ENCODE assay signal across 25 cellular contexts in the genomic region with DNA sequence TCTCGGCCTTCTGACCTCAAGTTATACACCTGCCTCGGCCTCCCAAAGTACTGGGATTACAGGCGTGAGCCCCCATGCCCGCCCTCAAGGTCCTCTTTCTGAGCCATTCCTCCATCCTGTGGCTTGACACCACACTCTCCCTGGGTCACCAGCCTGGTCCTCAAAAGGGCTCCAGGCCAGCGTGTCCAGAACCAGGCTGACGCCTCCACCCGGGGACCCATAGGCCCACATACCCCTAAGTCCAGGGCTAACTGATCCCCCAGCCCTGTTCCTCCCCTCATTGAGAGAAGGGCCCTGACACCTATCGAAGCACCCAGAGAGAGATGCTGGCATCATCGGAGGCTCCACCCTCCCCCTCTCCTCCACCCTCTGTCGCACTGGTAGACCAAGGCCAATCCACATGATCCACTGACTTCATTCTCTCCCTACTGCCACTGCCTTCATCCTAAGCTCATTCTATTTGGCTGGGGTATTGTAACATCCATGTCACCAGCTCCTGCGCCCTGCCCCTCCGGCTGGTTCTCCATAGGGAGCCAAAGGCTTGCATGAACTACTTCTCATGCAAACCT. TPM values are rescaled to one million over a fixed set of nuclear protein-coding genes. Genes with fewer than 3 reads are reported as not detected.
DNase-seq lines count a peak whose midpoint lies in the region; ATAC-seq, FAIRE-seq and TF ChIP-seq lines count a peak whose summit lies in the region.
"Had no signal": no experiment of that assay in that cellular context is flagged by ENCODE, and none has a peak within 500 bp of the region (broad histone marks: within the 10 kb centered on the region; RNA-seq: fewer than 3 reads in every experiment).

No MANE protein-coding gene starts in this region.

- H3K27me3 ChIP-seq in spleen (replicated peaks in 1 of 7), result no peaks in the 10 kb centered on the region
- H3K27me3 ChIP-seq: BLaER1 treated with 17β-estradiol and CSF1 and Interleukin-3, amounts not matched to agents 10 nM and 100 nM had no signal

- CTCF ChIA-PET in HEK293T (lab: Yijun Ruan, JAX), result no interaction called here
- CTCF ChIA-PET in activated CD8-positive, alpha-beta T cell treated with anti-CD3 and anti-CD28 coated beads for 36 hours (lab: Charles Lee), result interaction anchor here (0.6 kb wide), 1 partner anchor 143 kb away, joined by 3 read pairs; no protein-coding TSS in a partner anchor

- peaks cover 13% of the 10 kb centered on the region for H3K27me3 Mint-ChIP-seq in nephron (ENCODE audit: low read depth)
- H3K27me3 Mint-ChIP-seq in activated CD8-positive, alpha-beta T cell treated with anti-CD3 and anti-CD28 coated beads for 36 hours, result peaks cover 2% of the 10 kb centered on the region

- WGBS in spleen, 5 donors, result 88 to 96% (median 90%) methylated on average over 12 of the region's 12 CpGs

- no peaks in the 10 kb centered on the region for H3K9me3 Mint-ChIP-seq in nephron
- H3K9me3 Mint-ChIP-seq in activated CD8-positive, alpha-beta T cell treated with anti-CD3 and anti-CD28 coated beads for 36 hours, result no peaks in the 10 kb centered on the region
- H3K9me3 Mint-ChIP-seq: CD8-positive, alpha-beta T cell had no signal

- intact Hi-C loops in spleen (cut with DNase I; ENCODE audit: low total_unique reads), result no loop called here
- intact Hi-C loops in activated CD8-positive, alpha-beta T cell treated with anti-CD3 and anti-CD28 coated beads for 36 hours (cut with micrococcal nuclease), result no loop called here
- intact Hi-C loops in left colon (cut with DNase I, micrococcal nuclease), result no loop called here

- FAIRE-seq in RCC 7860 (lab: Jason Lieb, UNC), result no peak
- FAIRE-seq: GM12878, GM19239, K562 had no signal

- H3K9me3 ChIP-seq in spleen, result no peaks in the 10 kb centered on the region

- H3K4me3 ChIP-seq in spleen, result no peak overlapping the region
- H3K4me3 ChIP-seq: BLaER1 treated with 17β-estradiol and CSF1 and Interleukin-3, amounts not matched to agents 10 nM and 100 nM; GM12878; K562 had no signal

- ATAC-seq in activated CD8-positive, alpha-beta T cell treated with anti-CD3 and anti-CD28 coated beads for 36 hours, result no peak
- ATAC-seq in left colon, result no peak
- ATAC-seq: CD8-positive, alpha-beta T cell; GM12878 had no signal

- no peak overlapping the region for H3K4me3 Mint-ChIP-seq in nephron
- no peak overlapping the region for H3K4me3 Mint-ChIP-seq in activated CD8-positive, alpha-beta T cell treated with anti-CD3 and anti-CD28 coated beads for 36 hours
- H3K4me3 Mint-ChIP-seq: CD8-positive, alpha-beta T cell had no signal

- H3K36me3 ChIP-seq in spleen, result no peaks in the 10 kb centered on the region
- H3K36me3 ChIP-seq: BLaER1 treated with 17β-estradiol and CSF1 and Interleukin-3, amounts not matched to agents 10 nM and 100 nM had no signal

- H3K36me3 Mint-ChIP-seq in nephron (ENCODE audit: low read depth), result no peaks in the 10 kb centered on the region
- no peaks in the 10 kb centered on the region for H3K36me3 Mint-ChIP-seq in activated CD8-positive, alpha-beta T cell treated with anti-CD3 and anti-CD28 coated beads for 36 hours (ENCODE audit: low read depth)
- H3K36me3 Mint-ChIP-seq: CD8-positive, alpha-beta T cell had no signal

- peak; percentile 2 for DNase-seq in HEK293T (ENCODE audit: extremely low spot score)
- peak; percentile 8 for DNase-seq in epidermal melanocyte (ENCODE audit: insufficient read length, low spot score)
- DNase-seq in spleen, result peak; percentile 41
- DNase-seq in mucosa of gallbladder (ENCODE audit: low spot score), result no peak
- DNase-seq in RCC 7860 (ENCODE audit: low spot score), result no peak
- DNase-seq in activated CD8-positive, alpha-beta T cell treated with anti-CD3 and anti-CD28 coated beads for 36 hours, result no peak
- no peak for DNase-seq in left colon
- DNase-seq: Calu3; CD8-positive, alpha-beta T cell; DMS53; EL; HCEC 1CT; NCI-H1105; NCI-H2081; NCI-H2171 treated with DMSO at 0.1 percent for 48 hours; NCI-H446 treated with DMSO at 0.1 percent for 48 hours; OCI-M1; SHP77 had no signal

- TF ChIP-seq CTCF in nephron (IDR thresholded peaks at IDR 0.05; ENCODE audit: unreplicated experiment in 3 of 3) (no peak), spleen (IDR thresholded peaks at IDR 0.05 in 8 of 11, conservative IDR thresholded peaks at IDR 0.05 in 3 of 11) (no peak)
- no peak for TF ChIP-seq CTCF in activated CD8-positive, alpha-beta T cell treated with anti-CD3 and anti-CD28 coated beads for 36 hours (IDR thresholded peaks at IDR 0.05)

- H3K27ac Mint-ChIP-seq in nephron, result peak overlapping the region in 2 of 3 experiments; percentile 44 to 81
- H3K27ac Mint-ChIP-seq in activated CD8-positive, alpha-beta T cell treated with anti-CD3 and anti-CD28 coated beads for 36 hours, result no peak overlapping the region
- H3K27ac Mint-ChIP-seq: CD8-positive, alpha-beta T cell had no signal

- peaks cover 14% of the 10 kb centered on the region for H3K4me1 Mint-ChIP-seq in nephron
- H3K4me1 Mint-ChIP-seq in activated CD8-positive, alpha-beta T cell treated with anti-CD3 and anti-CD28 coated beads for 36 hours (ENCODE audit: low read depth), result no peaks in the 10 kb centered on the region

- no peak for TF ChIP-seq POLR2A in spleen (IDR thresholded peaks at IDR 0.05)

- H3K4me1 ChIP-seq in spleen, result peaks cover 0 to 23% (median 12%) of the 10 kb centered on the region in 6 donors

- POLR2A ChIA-PET in HEK293T (lab: Yijun Ruan, JAX), result interaction anchor here (0.7 kb wide), 1 partner anchor 65 kb away, joined by 3 read pairs; a partner anchor contains a TSS
- POLR2A ChIA-PET in activated CD8-positive, alpha-beta T cell treated with anti-CD3 and anti-CD28 coated beads for 36 hours (lab: Charles Lee), result no interaction called here

- H3K27ac ChIP-seq in spleen, result peak overlapping the region in 1 of 8 donors; percentile 10

TF ChIP-seq in HEK293T, 16 proteins besides CTCF, POLR2A, EP300 and RAD21:
- TF ChIP-seq CTBP1 (IDR thresholded peaks at IDR 0.05; ENCODE audit: borderline replicate concordance) (no peak), FOXK2 (IDR thresholded peaks at IDR 0.05) (no peak)

RNA-seq across cellular contexts. Expression of a gene that starts 46.7 kb away (rescaled TPM):
- total RNA-seq in spleen, result not detected
- not detected for polyA plus RNA-seq in spleen
- total RNA-seq in mucosa of gallbladder, result not detected
- not detected for total RNA-seq in activated CD8-positive, alpha-beta T cell treated with anti-CD3 and anti-CD28 coated beads for 36 hours
- not detected for total RNA-seq in left colon
- total RNA-seq: A673; CD8-positive, alpha-beta T cell; GM12878; K562; RPMI7951 had no signal
- polyA plus RNA-seq: GM12878, K562 had no signal

Comparison
In these comparisons a context has a peak if more than half of its experiments do, and no peak if none do; other contexts are left out.
1. DNase-seq: peak in HEK293T (single experiment), epidermal melanocyte (single experiment) and spleen (single experiment); none in mucosa of gallbladder (single experiment), RCC 7860 (single experiment), activated CD8-positive, alpha-beta T cell treated with anti-CD3 and anti-CD28 coated beads for 36 hours (single experiment) and left colon (0 of 2).